ENCODE assay signal across 2 cellular contexts in the genomic region with DNA sequence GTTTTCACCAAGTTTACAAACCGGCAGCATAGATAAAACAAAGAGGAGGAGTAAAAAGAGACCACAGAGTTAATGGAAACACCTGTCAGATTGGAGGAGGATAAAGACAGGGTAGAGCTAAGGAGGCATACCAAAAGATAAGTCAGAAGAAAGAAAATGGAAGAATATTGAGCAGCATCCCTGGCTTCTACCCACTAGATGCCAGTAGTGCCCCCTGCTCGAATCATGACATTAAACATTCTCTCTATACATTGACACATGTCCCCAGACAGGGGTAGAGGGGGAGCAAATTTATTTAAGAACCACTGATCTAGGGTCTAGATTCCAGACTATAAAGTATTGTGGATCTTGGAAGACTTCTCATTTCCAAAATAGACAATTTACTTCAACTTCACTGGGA.
TF ChIP-seq lines count a peak whose summit lies in the region.

No MANE protein-coding gene starts in this region.

TF ChIP-seq in A549, 52 proteins besides CTCF, POLR2A, EP300 and RAD21 (continued from another document):
- TF ChIP-seq POLR2AphosphoS2 (conservative IDR thresholded peaks at IDR 0.05; ENCODE audit: low read length) (no peak), NPAS2 (CRISPR knock-in tag; IDR thresholded peaks at IDR 0.05; ENCODE audit: borderline replicate concordance) (no peak), JUNB (IDR thresholded peaks at IDR 0.05) (no peak), ZC3H11A (IDR thresholded peaks at IDR 0.05) (no peak), HOXA7 (CRISPR knock-in tag; IDR thresholded peaks at IDR 0.05) (no peak), EHMT2 (IDR thresholded peaks at IDR 0.05; ENCODE audit: low read depth) (no peak), BHLHE40 (IDR thresholded peaks at IDR 0.05; ENCODE audit: low read depth, low read length) (no peak), ESRRA (IDR thresholded peaks at IDR 0.05; ENCODE audit: borderline replicate concordance, low read length) (no peak), CBX8 (IDR thresholded peaks at IDR 0.05) (no peak)
- TF ChIP-seq, protein P1, sequence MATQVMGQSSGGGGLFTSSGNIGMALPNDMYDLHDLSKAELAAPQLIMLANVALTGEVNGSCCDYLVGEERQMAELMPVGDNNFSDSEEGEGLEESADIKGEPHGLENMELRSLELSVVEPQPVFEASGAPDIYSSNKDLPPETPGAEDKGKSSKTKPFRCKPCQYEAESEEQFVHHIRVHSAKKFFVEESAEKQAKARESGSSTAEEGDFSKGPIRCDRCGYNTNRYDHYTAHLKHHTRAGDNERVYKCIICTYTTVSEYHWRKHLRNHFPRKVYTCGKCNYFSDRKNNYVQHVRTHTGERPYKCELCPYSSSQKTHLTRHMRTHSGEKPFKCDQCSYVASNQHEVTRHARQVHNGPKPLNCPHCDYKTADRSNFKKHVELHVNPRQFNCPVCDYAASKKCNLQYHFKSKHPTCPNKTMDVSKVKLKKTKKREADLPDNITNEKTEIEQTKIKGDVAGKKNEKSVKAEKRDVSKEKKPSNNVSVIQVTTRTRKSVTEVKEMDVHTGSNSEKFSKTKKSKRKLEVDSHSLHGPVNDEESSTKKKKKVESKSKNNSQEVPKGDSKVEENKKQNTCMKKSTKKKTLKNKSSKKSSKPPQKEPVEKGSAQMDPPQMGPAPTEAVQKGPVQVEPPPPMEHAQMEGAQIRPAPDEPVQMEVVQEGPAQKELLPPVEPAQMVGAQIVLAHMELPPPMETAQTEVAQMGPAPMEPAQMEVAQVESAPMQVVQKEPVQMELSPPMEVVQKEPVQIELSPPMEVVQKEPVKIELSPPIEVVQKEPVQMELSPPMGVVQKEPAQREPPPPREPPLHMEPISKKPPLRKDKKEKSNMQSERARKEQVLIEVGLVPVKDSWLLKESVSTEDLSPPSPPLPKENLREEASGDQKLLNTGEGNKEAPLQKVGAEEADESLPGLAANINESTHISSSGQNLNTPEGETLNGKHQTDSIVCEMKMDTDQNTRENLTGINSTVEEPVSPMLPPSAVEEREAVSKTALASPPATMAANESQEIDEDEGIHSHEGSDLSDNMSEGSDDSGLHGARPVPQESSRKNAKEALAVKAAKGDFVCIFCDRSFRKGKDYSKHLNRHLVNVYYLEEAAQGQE (IDR thresholded peaks at IDR 0.05), result no peak

TF ChIP-seq in GM23338, 12 proteins besides CTCF, POLR2A, EP300 and RAD21 (continued from another document):
- TF ChIP-seq, protein P2, sequence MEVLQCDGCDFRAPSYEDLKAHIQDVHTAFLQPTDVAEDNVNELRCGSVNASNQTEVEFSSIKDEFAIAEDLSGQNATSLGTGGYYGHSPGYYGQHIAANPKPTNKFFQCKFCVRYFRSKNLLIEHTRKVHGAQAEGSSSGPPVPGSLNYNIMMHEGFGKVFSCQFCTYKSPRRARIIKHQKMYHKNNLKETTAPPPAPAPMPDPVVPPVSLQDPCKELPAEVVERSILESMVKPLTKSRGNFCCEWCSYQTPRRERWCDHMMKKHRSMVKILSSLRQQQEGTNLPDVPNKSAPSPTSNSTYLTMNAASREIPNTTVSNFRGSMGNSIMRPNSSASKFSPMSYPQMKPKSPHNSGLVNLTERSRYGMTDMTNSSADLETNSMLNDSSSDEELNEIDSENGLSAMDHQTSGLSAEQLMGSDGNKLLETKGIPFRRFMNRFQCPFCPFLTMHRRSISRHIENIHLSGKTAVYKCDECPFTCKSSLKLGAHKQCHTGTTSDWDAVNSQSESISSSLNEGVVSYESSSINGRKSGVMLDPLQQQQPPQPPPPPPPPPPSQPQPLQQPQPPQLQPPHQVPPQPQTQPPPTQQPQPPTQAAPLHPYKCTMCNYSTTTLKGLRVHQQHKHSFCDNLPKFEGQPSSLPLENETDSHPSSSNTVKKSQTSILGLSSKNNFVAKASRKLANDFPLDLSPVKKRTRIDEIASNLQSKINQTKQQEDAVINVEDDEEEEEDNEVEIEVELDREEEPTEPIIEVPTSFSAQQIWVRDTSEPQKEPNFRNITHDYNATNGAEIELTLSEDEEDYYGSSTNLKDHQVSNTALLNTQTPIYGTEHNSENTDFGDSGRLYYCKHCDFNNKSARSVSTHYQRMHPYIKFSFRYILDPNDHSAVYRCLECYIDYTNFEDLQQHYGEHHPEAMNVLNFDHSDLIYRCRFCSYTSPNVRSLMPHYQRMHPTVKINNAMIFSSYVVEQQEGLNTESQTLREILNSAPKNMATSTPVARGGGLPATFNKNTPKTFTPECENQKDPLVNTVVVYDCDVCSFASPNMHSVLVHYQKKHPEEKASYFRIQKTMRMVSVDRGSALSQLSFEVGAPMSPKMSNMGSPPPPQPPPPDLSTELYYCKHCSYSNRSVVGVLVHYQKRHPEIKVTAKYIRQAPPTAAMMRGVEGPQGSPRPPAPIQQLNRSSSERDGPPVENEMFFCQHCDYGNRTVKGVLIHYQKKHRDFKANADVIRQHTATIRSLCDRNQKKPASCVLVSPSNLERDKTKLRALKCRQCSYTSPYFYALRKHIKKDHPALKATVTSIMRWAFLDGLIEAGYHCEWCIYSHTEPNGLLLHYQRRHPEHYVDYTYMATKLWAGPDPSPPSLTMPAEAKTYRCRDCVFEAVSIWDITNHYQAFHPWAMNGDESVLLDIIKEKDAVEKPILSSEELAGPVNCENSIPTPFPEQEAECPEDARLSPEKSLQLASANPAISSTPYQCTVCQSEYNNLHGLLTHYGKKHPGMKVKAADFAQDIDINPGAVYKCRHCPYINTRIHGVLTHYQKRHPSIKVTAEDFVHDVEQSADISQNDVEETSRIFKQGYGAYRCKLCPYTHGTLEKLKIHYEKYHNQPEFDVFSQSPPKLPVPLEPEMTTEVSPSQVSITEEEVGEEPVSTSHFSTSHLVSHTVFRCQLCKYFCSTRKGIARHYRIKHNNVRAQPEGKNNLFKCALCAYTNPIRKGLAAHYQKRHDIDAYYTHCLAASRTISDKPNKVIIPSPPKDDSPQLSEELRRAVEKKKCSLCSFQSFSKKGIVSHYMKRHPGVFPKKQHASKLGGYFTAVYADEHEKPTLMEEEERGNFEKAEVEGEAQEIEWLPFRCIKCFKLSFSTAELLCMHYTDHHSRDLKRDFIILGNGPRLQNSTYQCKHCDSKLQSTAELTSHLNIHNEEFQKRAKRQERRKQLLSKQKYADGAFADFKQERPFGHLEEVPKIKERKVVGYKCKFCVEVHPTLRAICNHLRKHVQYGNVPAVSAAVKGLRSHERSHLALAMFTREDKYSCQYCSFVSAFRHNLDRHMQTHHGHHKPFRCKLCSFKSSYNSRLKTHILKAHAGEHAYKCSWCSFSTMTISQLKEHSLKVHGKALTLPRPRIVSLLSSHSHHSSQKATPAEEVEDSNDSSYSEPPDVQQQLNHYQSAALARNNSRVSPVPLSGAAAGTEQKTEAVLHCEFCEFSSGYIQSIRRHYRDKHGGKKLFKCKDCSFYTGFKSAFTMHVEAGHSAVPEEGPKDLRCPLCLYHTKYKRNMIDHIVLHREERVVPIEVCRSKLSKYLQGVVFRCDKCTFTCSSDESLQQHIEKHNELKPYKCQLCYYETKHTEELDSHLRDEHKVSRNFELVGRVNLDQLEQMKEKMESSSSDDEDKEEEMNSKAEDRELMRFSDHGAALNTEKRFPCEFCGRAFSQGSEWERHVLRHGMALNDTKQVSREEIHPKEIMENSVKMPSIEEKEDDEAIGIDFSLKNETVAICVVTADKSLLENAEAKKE (CRISPR knock-in tag; IDR thresholded peaks at IDR 0.05), result no peak
- TF ChIP-seq CREB1 (CRISPR knock-in tag; IDR thresholded peaks at IDR 0.05; ENCODE audit: low read depth) (no peak), EZH2phosphoT487 (IDR thresholded peaks at IDR 0.05; ENCODE audit: unreplicated experiment) (no peak), POLR2AphosphoS5 (IDR thresholded peaks at IDR 0.05; ENCODE audit: low read depth) (no peak), EZH2 (IDR thresholded peaks at IDR 0.05; ENCODE audit: low read depth, unreplicated experiment) (no peak), NANOG (IDR thresholded peaks at IDR 0.05; ENCODE audit: borderline replicate concordance) (no peak)
